19 cellular contexts compared by ENCODE assay signal in the genomic region with DNA sequence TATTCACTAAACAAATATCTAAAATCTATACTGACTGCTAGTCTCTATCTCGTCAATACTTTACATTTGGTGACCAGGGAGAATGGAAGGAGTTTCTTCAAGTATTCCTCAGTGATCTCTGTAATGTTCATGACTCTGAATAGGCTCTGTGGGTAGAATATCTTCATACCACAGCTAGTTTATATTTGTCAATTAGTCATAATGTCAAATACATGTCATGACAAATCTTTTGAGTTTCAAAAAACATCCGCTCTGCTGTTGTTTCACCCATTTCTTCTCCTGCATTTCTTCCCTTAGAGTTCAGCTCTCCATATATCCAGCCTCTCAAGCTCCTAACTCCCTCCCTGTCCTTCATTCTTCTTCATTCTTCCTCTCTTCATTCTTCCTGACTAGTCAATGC.
A peak's percentile ranks its signal among the peaks of the same experiment; 100 is the strongest.
DNase-seq lines count a peak whose midpoint lies in the region; ATAC-seq, FAIRE-seq and TF ChIP-seq lines count a peak whose summit lies in the region.
"Had no signal": no experiment of that assay in that cellular context is flagged by ENCODE, and none has a peak within 500 bp of the region (broad histone marks: within the 10 kb centered on the region; RNA-seq: fewer than 3 reads in every experiment).

No MANE protein-coding gene starts in this region.

- H3K36me3 ChIP-seq in mesenchymal stem cell (ENCODE audit: control insufficient read depth in 1 of 2, insufficient read depth in 2 of 2, low read depth in 1 of 2, low read length in 2 of 2) (no peaks in the 10 kb centered on the region), stomach (no peaks in the 10 kb centered on the region)
- H3K36me3 ChIP-seq: tibial nerve had no signal

- no peak overlapping the region for H2AFZ ChIP-seq in mesenchymal stem cell (ENCODE audit: low read depth, low read length)

- H3K9me3 ChIP-seq in A549: no peaks in the 10 kb centered on the region
- no peaks in the 10 kb centered on the region for H3K9me3 ChIP-seq in mesenchymal stem cell (ENCODE audit: control insufficient read depth, low read length)
- no peaks in the 10 kb centered on the region for H3K9me3 ChIP-seq in stomach
- H3K9me3 ChIP-seq: tibial nerve had no signal

- no peak for TF ChIP-seq POLR2A in A549 (IDR thresholded peaks at IDR 0.05; ENCODE audit: low read length)
- no peak for TF ChIP-seq POLR2A in stomach (IDR thresholded peaks at IDR 0.05)

- no peak overlapping the region for H3K27ac Mint-ChIP-seq in activated CD8-positive, alpha-beta T cell treated with anti-CD3 and anti-CD28 coated beads, Interleukin-2, amount 10 ng/mL, durations not matched to agents 7 days and 5 days
- H3K27ac Mint-ChIP-seq: activated CD8-positive, alpha-beta memory T cell treated with anti-CD3 and anti-CD28 coated beads, Interleukin-2, amount 10 ng/mL, durations not matched to agents 7 days and 5 days; immature natural killer cell; stimulated activated naive B cell treated with anti-CD40 and anti-IgM and Interleukin-4, amounts not matched to agents 10 μg/mL and 1 μg/mL and 100 μg/mL, for 72 hours; T-helper 17 cell had no signal

- H3K18ac ChIP-seq in mesenchymal stem cell (ENCODE audit: low read depth in 1 of 2, low read length in 2 of 2): no peak overlapping the region

- 47% methylated on average over 2 of the region's 2 CpGs for WGBS in A549 (ENCODE audit: missing lambda C conversion rate)
- WGBS in mesenchymal stem cell: 87% methylated on average over 1 of the region's 2 CpGs
- WGBS in stomach, 5 donors: 88 to 94% (median 92%) methylated on average over 2 of the region's 2 CpGs

- peak overlapping the region; percentile 42 for H3K4me2 ChIP-seq in A549
- H3K4me2 ChIP-seq in mesenchymal stem cell (ENCODE audit: low read length, poor library complexity, severe bottlenecking): no peak overlapping the region

- H4K8ac ChIP-seq in mesenchymal stem cell (ENCODE audit: low read length): no peak overlapping the region

- peak; percentile 59 for FAIRE-seq in A549 (lab: Jason Lieb, UNC)
- FAIRE-seq: colon had no signal

- peak overlapping the region in 1 of 2 experiments; percentile 27; a peak in 1 of 6 replicates for H3K27ac ChIP-seq in A549
- peak overlapping the region; percentile 71 for H3K27ac ChIP-seq in caudate nucleus (ENCODE audit: low read depth, low read length)
- H3K27ac ChIP-seq in mesenchymal stem cell (ENCODE audit: low read length, poor library complexity, severe bottlenecking): peak overlapping the region; percentile 66
- no peak overlapping the region for H3K27ac ChIP-seq in stomach
- H3K27ac ChIP-seq: C4-2B, tibial nerve had no signal

- no peak for TF ChIP-seq CTCF in A549 (IDR thresholded peaks at IDR 0.05)
- no peak for TF ChIP-seq CTCF in stomach (IDR thresholded peaks at IDR 0.05)

- H3K79me1 ChIP-seq in mesenchymal stem cell (replicated peaks; ENCODE audit: low read length, poor library complexity, severe bottlenecking): no peaks in the 10 kb centered on the region

- no peak for TF ChIP-seq EP300 in A549 (IDR thresholded peaks at IDR 0.05)
- no peak for TF ChIP-seq EP300 in stomach (IDR thresholded peaks at IDR 0.05)

- H3K4me1 ChIP-seq in A549 (peaks cover 8% of the 10 kb centered on the region; the same call in 2 of the 3 replicates), mesenchymal stem cell (ENCODE audit: control insufficient read depth, insufficient read depth, low read depth, low read length) (no peaks in the 10 kb centered on the region), stomach (peaks cover 0 to 6% (median 2%) of the 10 kb centered on the region in 4 donors)
- H3K4me1 ChIP-seq: tibial nerve had no signal

- H4K91ac ChIP-seq in mesenchymal stem cell (ENCODE audit: low read length): no peak overlapping the region

- H3K4me1 Mint-ChIP-seq in activated CD8-positive, alpha-beta T cell treated with anti-CD3 and anti-CD28 coated beads, Interleukin-2, amount 10 ng/mL, durations not matched to agents 7 days and 5 days (ENCODE audit: low read depth): no peaks in the 10 kb centered on the region
- H3K4me1 Mint-ChIP-seq: immature natural killer cell, nephron had no signal

- no peak overlapping the region for H2BK5ac ChIP-seq in mesenchymal stem cell (ENCODE audit: low read depth, low read length, poor library complexity, severe bottlenecking)

- H3K9me3 Mint-ChIP-seq in activated CD8-positive, alpha-beta T cell treated with anti-CD3 and anti-CD28 coated beads, Interleukin-2, amount 10 ng/mL, durations not matched to agents 7 days and 5 days (ENCODE audit: insufficient read depth): no peaks in the 10 kb centered on the region
- H3K9me3 Mint-ChIP-seq: nephron; stimulated activated naive B cell treated with anti-CD40 and anti-IgM and Interleukin-4, amounts not matched to agents 10 μg/mL and 1 μg/mL and 100 μg/mL, for 72 hours had no signal

- POLR2A ChIA-PET in A549 (lab: Yijun Ruan, JAX): interaction anchor here (1.4 kb wide), 2 partner anchors 207 to 401 kb away, joined by 4 read pairs; partner anchors contain the start of gene FANCL
- POLR2A ChIA-PET in activated CD8-positive, alpha-beta T cell treated with anti-CD3 and anti-CD28 coated beads, Interleukin-2, amount 10 ng/mL, durations not matched to agents 7 days and 5 days (lab: Charles Lee): no interaction called here

- H2BK12ac ChIP-seq in mesenchymal stem cell (ENCODE audit: low read length in 2 of 2): no peak overlapping the region

- H3K4me3 Mint-ChIP-seq in activated CD8-positive, alpha-beta T cell treated with anti-CD3 and anti-CD28 coated beads, Interleukin-2, amount 10 ng/mL, durations not matched to agents 7 days and 5 days: no peak overlapping the region
- H3K4me3 Mint-ChIP-seq: activated CD8-positive, alpha-beta memory T cell treated with anti-CD3 and anti-CD28 coated beads, Interleukin-2, amount 10 ng/mL, durations not matched to agents 7 days and 5 days; immature natural killer cell; nephron; stimulated activated naive B cell treated with anti-CD40 and anti-IgM and Interleukin-4, amounts not matched to agents 10 μg/mL and 1 μg/mL and 100 μg/mL, for 72 hours; T-helper 17 cell had no signal

- CTCF ChIA-PET in A549 (lab: Yijun Ruan, JAX): interaction anchor here (0.7 to 5.1 kb wide), 47 partner anchors 9 to 728 kb away, joined by 3 to 25 read pairs (median 4); partner anchors contain the start of gene FANCL
- CTCF ChIA-PET in activated CD8-positive, alpha-beta T cell treated with anti-CD3 and anti-CD28 coated beads, Interleukin-2, amount 10 ng/mL, durations not matched to agents 7 days and 5 days (lab: Charles Lee): interaction anchor here (1.2 to 2.0 kb wide), 5 partner anchors 539 to 727 kb away, joined by 3 to 7 read pairs (median 6); no protein-coding TSS in a partner anchor

- TF ChIP-seq RAD21 in A549 (conservative IDR thresholded peaks at IDR 0.05 in 1 of 2, IDR thresholded peaks at IDR 0.05 in 1 of 2): no peak

- H2BK15ac ChIP-seq in mesenchymal stem cell (ENCODE audit: low read depth, poor library complexity, severe bottlenecking): no peak overlapping the region

- H3K14ac ChIP-seq in mesenchymal stem cell (ENCODE audit: low read length in 2 of 2): no peak overlapping the region

- peak; percentile 41 to 62 for ATAC-seq in A549
- ATAC-seq in activated CD8-positive, alpha-beta T cell treated with anti-CD3 and anti-CD28 coated beads, Interleukin-2, amount 10 ng/mL, durations not matched to agents 7 days and 5 days: no peak
- ATAC-seq: T-helper 17 cell had no signal

- no peak overlapping the region for H2AK5ac ChIP-seq in mesenchymal stem cell (ENCODE audit: low read length, severe bottlenecking)

- DNase-seq in A549 (ENCODE audit: low read depth in 1 of 2, low spot score in 1 of 2): no peak
- peak; percentile 39 for DNase-seq in HPDE6-E6E7 (ENCODE audit: extremely low spot score)
- no peak for DNase-seq in caudate nucleus (lab: John Stamatoyannopoulos, UW)
- DNase-seq in mesenchymal stem cell: no peak
- no peak for DNase-seq in activated CD8-positive, alpha-beta T cell treated with anti-CD3 and anti-CD28 coated beads, Interleukin-2, amount 10 ng/mL, durations not matched to agents 7 days and 5 days
- no peak for DNase-seq in midbrain (lab: John Stamatoyannopoulos, UW)
- no peak for DNase-seq in NCI-H1417 treated with DMSO at 0.1 percent for 48 hours (lab: John Stamatoyannopoulos, UW)
- DNase-seq in stomach: no peak
- DNase-seq: activated CD4-positive, alpha-beta T cell treated with anti-CD3 and anti-CD28 coated beads for 1 hour; activated effector memory CD4-positive, alpha-beta T cell treated with Interleukin-2 at 50 U/mL for 16 hours; immature natural killer cell; SIG-M5; T-helper 17 cell had no signal

- H3K27me3 Mint-ChIP-seq in activated CD8-positive, alpha-beta T cell treated with anti-CD3 and anti-CD28 coated beads, Interleukin-2, amount 10 ng/mL, durations not matched to agents 7 days and 5 days (ENCODE audit: low read depth): peaks cover 9% of the 10 kb centered on the region
- H3K27me3 Mint-ChIP-seq: stimulated activated naive B cell treated with anti-CD40 and anti-IgM and Interleukin-4, amounts not matched to agents 10 μg/mL and 1 μg/mL and 100 μg/mL, for 72 hours had no signal

- no peak overlapping the region for H2BK120ac ChIP-seq in mesenchymal stem cell (ENCODE audit: low read depth, low read length)

- H3K27me3 ChIP-seq in mesenchymal stem cell (ENCODE audit: control insufficient read depth in 1 of 2, insufficient read depth in 1 of 2, low read length in 2 of 2): no peaks in the 10 kb centered on the region
- H3K27me3 ChIP-seq in stomach: no peaks in the 10 kb centered on the region
- H3K27me3 ChIP-seq: tibial nerve had no signal

- no peak overlapping the region for H3K4ac ChIP-seq in mesenchymal stem cell (ENCODE audit: low read depth in 1 of 2, low read length in 2 of 2)

- H3K23ac ChIP-seq in mesenchymal stem cell (ENCODE audit: low read length in 2 of 2): no peak overlapping the region

- no peak overlapping the region for H3K4me3 ChIP-seq in A549
- H3K4me3 ChIP-seq in mesenchymal stem cell (ENCODE audit: insufficient read depth in 1 of 2, low read depth in 1 of 2, low read length in 2 of 2): no peak overlapping the region
- no peak overlapping the region for H3K4me3 ChIP-seq in stomach
- H3K4me3 ChIP-seq: tibial nerve had no signal

- intact Hi-C loops in stomach (cut with DNase I; ENCODE audit: low total_unique reads): no loop called here

- H3K36me3 Mint-ChIP-seq in activated CD8-positive, alpha-beta T cell treated with anti-CD3 and anti-CD28 coated beads, Interleukin-2, amount 10 ng/mL, durations not matched to agents 7 days and 5 days (ENCODE audit: low read depth): no peaks in the 10 kb centered on the region
- H3K36me3 Mint-ChIP-seq: activated CD8-positive, alpha-beta memory T cell treated with anti-CD3 and anti-CD28 coated beads, Interleukin-2, amount 10 ng/mL, durations not matched to agents 7 days and 5 days; immature natural killer cell; stimulated activated naive B cell treated with anti-CD40 and anti-IgM and Interleukin-4, amounts not matched to agents 10 μg/mL and 1 μg/mL and 100 μg/mL, for 72 hours had no signal

- peak overlapping the region; percentile 11 for H3K9ac ChIP-seq in mesenchymal stem cell (ENCODE audit: low read length)

TF ChIP-seq in A549, 52 proteins besides CTCF, POLR2A, EP300 and RAD21 (continues in another document):
- TF ChIP-seq KDM1A (IDR thresholded peaks at IDR 0.05; ENCODE audit: low read depth) (no peak), CHD4 (IDR thresholded peaks at IDR 0.05; ENCODE audit: borderline replicate concordance) (no peak)

Comparison
In these comparisons a context has a peak if more than half of its experiments do, and no peak if none do; other contexts are left out.
1. H3K27ac ChIP-seq: peak in caudate nucleus (single experiment) and mesenchymal stem cell (single experiment); none in stomach (0 of 5).